In genomic region chr17:83192161-83192788, GRCh38 we compare ENCODE assay signal across 1 cellular context.
TF ChIP-seq lines count a peak whose summit lies in the region.

No MANE protein-coding gene starts in this region.

TF ChIP-seq in GM23338, 12 proteins besides CTCF, POLR2A, EP300 and RAD21:
- TF ChIP-seq ZNF462 (CRISPR knock-in tag; IDR thresholded peaks at IDR 0.05) (no peak), ZNF114 (CRISPR knock-in tag; IDR thresholded peaks at IDR 0.05) (no peak)
TF ChIP-seq in GM23338: peak in this region for 0.
